In genomic region chr1:37691497-37692077, GRCh38 we compare ENCODE assay signal across 9 cellular contexts. TPM values are rescaled to one million over a fixed set of nuclear protein-coding genes. Genes with fewer than 3 reads are reported as not detected.
A peak's percentile ranks its signal among the peaks of the same experiment; 100 is the strongest.
DNase-seq lines count a peak whose midpoint lies in the region; ATAC-seq and TF ChIP-seq lines count a peak whose summit lies in the region.
"Had no signal": no experiment of that assay in that cellular context is flagged by ENCODE, and none has a peak within 500 bp of the region (broad histone marks: within the 10 kb centered on the region; RNA-seq: fewer than 3 reads in every experiment).

No MANE protein-coding gene starts in this region.

- H3K36me3 Mint-ChIP-seq in Caco-2 (ENCODE audit: insufficient read depth, unreplicated experiment) (peaks cover 31% of the 10 kb centered on the region), glutamatergic neuron (ENCODE audit: unreplicated experiment) (no peaks in the 10 kb centered on the region)
- H3K36me3 Mint-ChIP-seq in activated naive CD4-positive, alpha-beta T cell treated with anti-CD3 and anti-CD28 coated beads for 36 hours (ENCODE audit: low read depth) = peaks cover 35% of the 10 kb centered on the region

- H3K9me3 Mint-ChIP-seq in Caco-2 (ENCODE audit: unreplicated experiment) = no peaks in the 10 kb centered on the region
- H3K9me3 Mint-ChIP-seq in activated naive CD4-positive, alpha-beta T cell treated with anti-CD3 and anti-CD28 coated beads for 36 hours = no peaks in the 10 kb centered on the region
- peaks cover 10% of the 10 kb centered on the region for H3K9me3 Mint-ChIP-seq in glutamatergic neuron (ENCODE audit: unreplicated experiment)

- TF ChIP-seq CTCF in Caco-2 (IDR thresholded peaks at IDR 0.05; ENCODE audit: insufficient read depth in 1 of 2, low read depth in 1 of 2, low read length in 1 of 2, severe bottlenecking in 1 of 2, unreplicated experiment in 1 of 2) (no peak), glutamatergic neuron (IDR thresholded peaks at IDR 0.05; ENCODE audit: partially characterized antibody, unreplicated experiment) (no peak)

- peak overlapping the region; percentile 62 for H3K4ac ChIP-seq in trophoblast cell (ENCODE audit: low read depth, low read length)

- H3K27me3 ChIP-seq in Caco-2 (replicated peaks; ENCODE audit: control insufficient read depth, insufficient read depth, low read length) (no peaks in the 10 kb centered on the region), trophoblast cell (ENCODE audit: insufficient read depth, low read length) (no peaks in the 10 kb centered on the region)

- H3K9me3 ChIP-seq in Caco-2 (no peaks in the 10 kb centered on the region), trophoblast cell (ENCODE audit: insufficient read depth, low read depth, low read length) (peaks cover 2% of the 10 kb centered on the region)

- H3K4me3 ChIP-seq in Caco-2 (ENCODE audit: low read depth, low read length) (peak overlapping the region; percentile 55), trophoblast cell (ENCODE audit: low read depth, low read length) (peak overlapping the region; percentile 92)

- H3K4me1 ChIP-seq in Caco-2 (no peaks in the 10 kb centered on the region), trophoblast cell (ENCODE audit: control insufficient read depth in 1 of 2, insufficient read depth in 2 of 2, low read length in 2 of 2) (peaks cover 12 to 15% of the 10 kb centered on the region in 2 experiments)

- peak overlapping the region; percentile 18 for H2AK5ac ChIP-seq in trophoblast cell (ENCODE audit: low read length)

- H2BK12ac ChIP-seq in trophoblast cell (ENCODE audit: low read length) = no peak overlapping the region

- no peak overlapping the region for H3K27ac ChIP-seq in trophoblast cell (ENCODE audit: low read depth, low read length)

- DNase-seq in Caco-2 (peak; percentile 22 to 41), NCI-H2196 (lab: John Stamatoyannopoulos, UW; ENCODE audit: unreplicated experiment) (peak; percentile 32), glutamatergic neuron (peak; percentile 51), trophoblast cell (peak; percentile 74 to 79)
- peak; percentile 41 for DNase-seq in activated naive CD4-positive, alpha-beta T cell treated with anti-CD3 and anti-CD28 coated beads for 36 hours

- intact Hi-C loops in Caco-2 (cut with micrococcal nuclease; ENCODE audit: unreplicated experiment) = loop anchor here (5.0 kb wide), 1 partner anchor 61 kb away; no protein-coding TSS in a partner anchor
- intact Hi-C loops in activated naive CD4-positive, alpha-beta T cell treated with anti-CD3 and anti-CD28 coated beads for 36 hours (cut with micrococcal nuclease) = loop anchor here (1.0 to 10.0 kb wide), 15 partner anchors 17 to 1503 kb away; partner anchors contain the start of genes MRPS15, MTF1, RRAGC and SF3A3

- H3K79me2 ChIP-seq in trophoblast cell (ENCODE audit: control insufficient read depth, insufficient read depth, low read length, poor library complexity) = peaks cover 10% of the 10 kb centered on the region

- H2BK5ac ChIP-seq in trophoblast cell (ENCODE audit: low read depth, low read length, poor library complexity) = no peak overlapping the region

- POLR2A ChIA-PET in Caco-2 (lab: Charles Lee) = interaction anchor here (0.6 to 1.5 kb wide), 3 partner anchors 96 to 325 kb away, joined by 3 to 5 read pairs (median 4); partner anchors contain the start of genes C1orf122 and YRDC

- H3K9ac ChIP-seq in trophoblast cell (ENCODE audit: low read length) = peak overlapping the region; percentile 76

- H3K79me1 ChIP-seq in trophoblast cell (ENCODE audit: low read length) = peaks cover 8% of the 10 kb centered on the region

- H4K12ac ChIP-seq in trophoblast cell (ENCODE audit: low read depth, low read length) = peak overlapping the region; percentile 61

- H3K4me3 Mint-ChIP-seq in Caco-2 (ENCODE audit: unreplicated experiment) (peak overlapping the region; percentile 93), glutamatergic neuron (ENCODE audit: unreplicated experiment) (peak overlapping the region; percentile 98)
- H3K4me3 Mint-ChIP-seq in activated naive CD4-positive, alpha-beta T cell treated with anti-CD3 and anti-CD28 coated beads for 36 hours = peak overlapping the region; percentile 97

- peak overlapping the region; percentile 40 for H3K18ac ChIP-seq in trophoblast cell (ENCODE audit: low read length)

- peak overlapping the region; percentile 90 for H3K4me2 ChIP-seq in trophoblast cell (ENCODE audit: low read length)

- no CpG with 5 or more reads among the region's 45 CpGs for WGBS in trophoblast cell (ENCODE audit: extremely low coverage, insufficient coverage, insufficient read length)

- H3K27ac Mint-ChIP-seq in Caco-2 (ENCODE audit: unreplicated experiment) (peak overlapping the region; percentile 79), glutamatergic neuron (ENCODE audit: unreplicated experiment) (peak overlapping the region; percentile 82)
- H3K27ac Mint-ChIP-seq in activated naive CD4-positive, alpha-beta T cell treated with anti-CD3 and anti-CD28 coated beads for 36 hours = peak overlapping the region; percentile 87

- H3K36me3 ChIP-seq in Caco-2 (ENCODE audit: control insufficient read depth, insufficient read depth, low read length) = no peaks in the 10 kb centered on the region
- peaks cover 5 to 14% of the 10 kb centered on the region in 2 experiments for H3K36me3 ChIP-seq in trophoblast cell (ENCODE audit: control insufficient read depth in 1 of 2, insufficient read depth in 2 of 2, low read length in 2 of 2)

- no TSS peak for BruUV-seq in Caco-2 (replicated peaks; lab: Mats Ljungman, UMichigan)

- H2BK120ac ChIP-seq in trophoblast cell (ENCODE audit: insufficient read depth, low read length, poor library complexity) = no peak overlapping the region

- H4K91ac ChIP-seq in trophoblast cell (ENCODE audit: low read depth, low read length) = peak overlapping the region; percentile 73

- H3K4me1 Mint-ChIP-seq in Caco-2 (ENCODE audit: low read depth, unreplicated experiment) (no peaks in the 10 kb centered on the region), glutamatergic neuron (ENCODE audit: low read depth, unreplicated experiment) (peaks cover 14% of the 10 kb centered on the region)
- H3K4me1 Mint-ChIP-seq in activated naive CD4-positive, alpha-beta T cell treated with anti-CD3 and anti-CD28 coated beads for 36 hours (ENCODE audit: low read depth) = peaks cover 35% of the 10 kb centered on the region

- peak overlapping the region; percentile 50 for H3K14ac ChIP-seq in trophoblast cell (ENCODE audit: low read length)

- ATAC-seq in GM21825 (IDR thresholded peaks at IDR 0.05; ENCODE audit: unreplicated experiment) = peak; percentile 11
- no peak for ATAC-seq in GM18502 (IDR thresholded peaks at IDR 0.05; ENCODE audit: poor library complexity, unreplicated experiment)
- no peak for ATAC-seq in HG02870 (IDR thresholded peaks at IDR 0.05; ENCODE audit: unreplicated experiment)

- H3K27me3 Mint-ChIP-seq in Caco-2 (ENCODE audit: insufficient read depth, unreplicated experiment) (no peaks in the 10 kb centered on the region), glutamatergic neuron (ENCODE audit: unreplicated experiment) (peaks cover 3% of the 10 kb centered on the region)
- H3K27me3 Mint-ChIP-seq in activated naive CD4-positive, alpha-beta T cell treated with anti-CD3 and anti-CD28 coated beads for 36 hours (ENCODE audit: low read depth) = no peaks in the 10 kb centered on the region

- H4K8ac ChIP-seq in trophoblast cell (ENCODE audit: low read depth, low read length) = peak overlapping the region; percentile 88

- H2AFZ ChIP-seq in trophoblast cell (ENCODE audit: insufficient read depth, low read length, poor library complexity) = peak overlapping the region; percentile 89

- H3K23ac ChIP-seq in trophoblast cell (ENCODE audit: low read length) = no peak overlapping the region

- CTCF ChIA-PET in Caco-2 (lab: Charles Lee) = interaction anchor here (0.7 kb wide), 2 partner anchors 24 to 204 kb away, joined by 3 to 4 read pairs; no protein-coding TSS in a partner anchor
- CTCF ChIA-PET in activated naive CD4-positive, alpha-beta T cell treated with anti-CD3 and anti-CD28 coated beads for 36 hours (lab: Charles Lee) = interaction anchor here (0.6 to 1.9 kb wide), 4 partner anchors 9 to 1542 kb away, joined by 3 to 7 read pairs (median 3); no protein-coding TSS in a partner anchor

RNA-seq across cellular contexts. Expression of gene CDCA8, which starts 0.7 kb away (rescaled TPM):
- 35.4 and 37.0 TPM in 2 replicates for total RNA-seq in Caco-2 (2022)
- 10 to 100 TPM; 73.6 to 78.6 TPM for total RNA-seq in activated naive CD4-positive, alpha-beta T cell treated with anti-CD3 and anti-CD28 coated beads for 36 hours
- total RNA-seq in glutamatergic neuron (ENCODE audit: unreplicated experiment) = 10.4 TPM
- 32.7 and 35.1 TPM in 2 replicates for polyA plus RNA-seq in trophoblast cell (2013)

RNA-seq across cellular contexts. Expression of gene RSPO1, which starts 56.9 kb away (rescaled TPM):
- not detected in 2 replicates for total RNA-seq in Caco-2 (2022)
- total RNA-seq in activated naive CD4-positive, alpha-beta T cell treated with anti-CD3 and anti-CD28 coated beads for 36 hours = not detected
- total RNA-seq in glutamatergic neuron (ENCODE audit: unreplicated experiment) = not detected
- polyA plus RNA-seq in trophoblast cell (2013) = 0.01 and 0.03 TPM in 2 replicates
- total RNA-seq: activated CD8-positive, alpha-beta memory T cell treated with anti-CD3 and anti-CD28 coated beads for 36 hours had no signal
